Comparison of ENCODE assay signal across 26 cellular contexts in genomic region chr12:116774020-116774419, GRCh38.
"Had no signal": no experiment of that assay in that cellular context is flagged by ENCODE, and none has a peak within 500 bp of the region (broad histone marks: within the 10 kb centered on the region; RNA-seq: fewer than 3 reads in every experiment).

No MANE protein-coding gene starts in this region.

- H3K27ac Mint-ChIP-seq: effector memory CD8-positive, alpha-beta T cell; naive thymus-derived CD4-positive, alpha-beta T cell; nephron; neural progenitor cell; type B pancreatic cell had no signal

- H3K9me3 ChIP-seq: esophagus squamous epithelium, left lung, prostate gland, right atrium auricular region, testis, tibial artery had no signal

- H3K9me3 Mint-ChIP-seq: effector memory CD8-positive, alpha-beta T cell; naive thymus-derived CD4-positive, alpha-beta T cell; nephron; neural progenitor cell; type B pancreatic cell had no signal

- H3K27ac ChIP-seq: esophagus squamous epithelium, heart right ventricle, left lung, neural progenitor cell, parathyroid adenoma, prostate gland, right atrium auricular region, testis, tibial artery had no signal

- H3K27me3 Mint-ChIP-seq: effector memory CD8-positive, alpha-beta T cell; naive thymus-derived CD4-positive, alpha-beta T cell; type B pancreatic cell had no signal

- H3K27me3 ChIP-seq: esophagus squamous epithelium, heart right ventricle, left lung, neural progenitor cell, right atrium auricular region, testis, tibial artery had no signal

- H3K4me1 Mint-ChIP-seq: neural progenitor cell had no signal

- H3K4me3 ChIP-seq: esophagus squamous epithelium, heart right ventricle, left lung, neural progenitor cell, prostate gland, right atrium auricular region, smooth muscle cell, testis, tibial artery had no signal

- H2AFZ ChIP-seq: neural progenitor cell, parathyroid adenoma had no signal

- H3K79me2 ChIP-seq: parathyroid adenoma had no signal

- H3K9ac ChIP-seq: neural progenitor cell, parathyroid adenoma had no signal

- H3K4me3 Mint-ChIP-seq: effector memory CD8-positive, alpha-beta T cell; naive thymus-derived CD4-positive, alpha-beta T cell; nephron; neural progenitor cell; type B pancreatic cell had no signal

- H3K36me3 ChIP-seq: esophagus squamous epithelium, heart right ventricle, left lung, prostate gland, right atrium auricular region had no signal

- H3K4me2 ChIP-seq: neural progenitor cell, smooth muscle cell had no signal

- DNase-seq: cortex of kidney; effector memory CD8-positive, alpha-beta T cell; erythroblast; esophagus squamous epithelium; glutamatergic neuron; heart right ventricle; hippocampal formation; left lung; midbrain; naive thymus-derived CD4-positive, alpha-beta T cell; stimulated activated CD4-positive, alpha-beta T cell treated with anti-CD3 and anti-CD28 coated beads, Interleukin-12 subunit alpha, Interleukin-12 subunit beta, amount 100 ng/mL, for 4 hours; stimulated activated CD4-positive, alpha-beta T cell treated with anti-CD3 and anti-CD28 coated beads, Interleukin-1b, Interleukin-23, amount 100 ng/mL, for 48 hours; stimulated activated CD4-positive, alpha-beta T cell treated with anti-CD3 and anti-CD28 coated beads, Interleukin-4, amount 100 ng/mL, for 1 hour; stimulated activated CD8-positive, alpha-beta memory T cell treated with anti-CD3 and anti-CD28 coated beads, Interleukin-4, amount 100 ng/mL, for 48 hours; stimulated activated naive CD4-positive, alpha-beta T cell; substantia nigra; tibial artery had no signal

- ATAC-seq: effector memory CD8-positive, alpha-beta T cell; naive thymus-derived CD4-positive, alpha-beta T cell; sciatic nerve had no signal

- H3K4me1 ChIP-seq: esophagus squamous epithelium, left lung, neural progenitor cell, parathyroid adenoma, prostate gland, right atrium auricular region, testis, tibial artery had no signal
